In genomic region chr11:60844870-60845221, GRCh38 we compare ENCODE assay signal across 1 cellular context.
TF ChIP-seq lines count a peak whose summit lies in the region.

No MANE protein-coding gene starts in this region.

TF ChIP-seq in HepG2, 621 proteins besides CTCF, POLR2A, EP300 and RAD21 (continued from another document and continues in another):
- TF ChIP-seq TFAP4 (IDR thresholded peaks at IDR 0.05; ENCODE audit: borderline replicate concordance, low read depth) (peak; percentile 51; the same call in 1 of the 2 replicates), KLF6 (CRISPR knock-in tag; IDR thresholded peaks at IDR 0.05) (no peak), SALL1 (CRISPR knock-in tag; IDR thresholded peaks at IDR 0.05) (peak; percentile 79), MEIS1 (CRISPR knock-in tag; IDR thresholded peaks at IDR 0.05; ENCODE audit: borderline replicate concordance) (peak; percentile 32; the same call in 1 of the 2 replicates), FOXA1 (IDR thresholded peaks at IDR 0.05) (peak; percentile 63; the same call in 1 of the 2 replicates), FOXA1 (CRISPR knock-in tag; IDR thresholded peaks at IDR 0.05) (peak; percentile 82), YEATS4 (CRISPR knock-in tag; IDR thresholded peaks at IDR 0.05; ENCODE audit: borderline replicate concordance) (no peak), CCDC6 (CRISPR knock-in tag; IDR thresholded peaks at IDR 0.05) (peak; percentile 50; the same call in 1 of the 2 replicates), SMAD3 (CRISPR knock-in tag; IDR thresholded peaks at IDR 0.05) (0 out of 2 replicates have a peak, but pooled peaks have one; percentile 57), ZNF609 (CRISPR knock-in tag; IDR thresholded peaks at IDR 0.05; ENCODE audit: borderline replicate concordance) (peak; percentile 95), MIXL1 (CRISPR knock-in tag; IDR thresholded peaks at IDR 0.05) (peak; percentile 50; the same call in 1 of the 2 replicates), ZNF574 (CRISPR knock-in tag; IDR thresholded peaks at IDR 0.05) (no peak), ISL2 (CRISPR knock-in tag; IDR thresholded peaks at IDR 0.05) (peak; percentile 94), FOSL2 (CRISPR knock-in tag; IDR thresholded peaks at IDR 0.05) (peak; percentile 57), HOXA3 (CRISPR knock-in tag; IDR thresholded peaks at IDR 0.05) (peak; percentile 28; the same call in 1 of the 2 replicates), SKI (IDR thresholded peaks at IDR 0.05; ENCODE audit: partially characterized antibody) (peak; percentile 60), ZBTB8A (CRISPR knock-in tag; IDR thresholded peaks at IDR 0.05; ENCODE audit: borderline replicate concordance, low read depth) (no peak), ATF7-NPFF (CRISPR knock-in tag; IDR thresholded peaks at IDR 0.05; ENCODE audit: low read depth) (no peak), HDAC2 (CRISPR knock-in tag; IDR thresholded peaks at IDR 0.05) (peak; percentile 82; the same call in 1 of the 2 replicates), ZSCAN21 (CRISPR knock-in tag; IDR thresholded peaks at IDR 0.05; ENCODE audit: borderline replicate concordance) (no peak), CREB1 (IDR thresholded peaks at IDR 0.05) (no peak), CREB1 (CRISPR knock-in tag; IDR thresholded peaks at IDR 0.05) (peak; percentile 58), FOXJ3 (CRISPR knock-in tag; IDR thresholded peaks at IDR 0.05; ENCODE audit: borderline replicate concordance) (peak; percentile 79; the same call in 1 of the 2 replicates), IRF2 (CRISPR knock-in tag; IDR thresholded peaks at IDR 0.05) (peak; percentile 58; the same call in 1 of the 2 replicates), ZBTB25 (CRISPR knock-in tag; IDR thresholded peaks at IDR 0.05) (0 out of 2 replicates have a peak, but pooled peaks have one; percentile 54), FOXA3 (CRISPR knock-in tag; IDR thresholded peaks at IDR 0.05) (peak; percentile 94), IKZF5 (CRISPR knock-in tag; IDR thresholded peaks at IDR 0.05) (peak; percentile 68; the same call in 1 of the 2 replicates), ARID3A (IDR thresholded peaks at IDR 0.05; ENCODE audit: low read depth, low read length) (peak; percentile 86), HDAC6 (IDR thresholded peaks at IDR 0.05; ENCODE audit: low read depth, low read length) (no peak), RFX1 (IDR thresholded peaks at IDR 0.05) (peak; percentile 70), CEBPG (CRISPR knock-in tag; IDR thresholded peaks at IDR 0.05) (peak; percentile 80), SIX1 (CRISPR knock-in tag; IDR thresholded peaks at IDR 0.05; ENCODE audit: borderline replicate concordance) (peak; percentile 62; the same call in 1 of the 2 replicates), ZNF331 (CRISPR knock-in tag; IDR thresholded peaks at IDR 0.05) (0 out of 2 replicates have a peak, but pooled peaks have one; percentile 30), PHF21A (CRISPR knock-in tag; IDR thresholded peaks at IDR 0.05) (peak; percentile 78), HNF1A (IDR thresholded peaks at IDR 0.05; ENCODE audit: low read depth) (no peak), HNF1A (CRISPR knock-in tag; IDR thresholded peaks at IDR 0.05; ENCODE audit: borderline replicate concordance) (peak; percentile 76; the same call in 1 of the 2 replicates), ZNF816 (CRISPR knock-in tag; IDR thresholded peaks at IDR 0.05; ENCODE audit: borderline replicate concordance) (peak; percentile 32; the same call in 1 of the 2 replicates), ZNF362 (CRISPR knock-in tag; IDR thresholded peaks at IDR 0.05; ENCODE audit: borderline replicate concordance) (peak; percentile 29; the same call in 1 of the 2 replicates), SOX6 (IDR thresholded peaks at IDR 0.05) (no peak), SOX6 (CRISPR knock-in tag; IDR thresholded peaks at IDR 0.05) (peak; percentile 95), ZNF326 (CRISPR knock-in tag; IDR thresholded peaks at IDR 0.05; ENCODE audit: borderline replicate concordance) (no peak), ARNT2 (CRISPR knock-in tag; IDR thresholded peaks at IDR 0.05; ENCODE audit: low read depth) (0 out of 2 replicates have a peak, but pooled peaks have one; percentile 30), KDM2A (CRISPR knock-in tag; IDR thresholded peaks at IDR 0.05; ENCODE audit: borderline replicate concordance, low read depth) (no peak), ZNF878 (CRISPR knock-in tag; IDR thresholded peaks at IDR 0.05) (peak; percentile 72; the same call in 1 of the 2 replicates), ZNF691 (CRISPR knock-in tag; IDR thresholded peaks at IDR 0.05; ENCODE audit: borderline replicate concordance, low read depth) (peak; percentile 47; the same call in 1 of the 2 replicates), TARDBP (CRISPR knock-in tag; IDR thresholded peaks at IDR 0.05) (peak; percentile 74), ATF1 (CRISPR knock-in tag; IDR thresholded peaks at IDR 0.05) (peak; percentile 75; the same call in 1 of the 2 replicates)
